9 cellular contexts compared by ENCODE assay signal in the genomic region with DNA sequence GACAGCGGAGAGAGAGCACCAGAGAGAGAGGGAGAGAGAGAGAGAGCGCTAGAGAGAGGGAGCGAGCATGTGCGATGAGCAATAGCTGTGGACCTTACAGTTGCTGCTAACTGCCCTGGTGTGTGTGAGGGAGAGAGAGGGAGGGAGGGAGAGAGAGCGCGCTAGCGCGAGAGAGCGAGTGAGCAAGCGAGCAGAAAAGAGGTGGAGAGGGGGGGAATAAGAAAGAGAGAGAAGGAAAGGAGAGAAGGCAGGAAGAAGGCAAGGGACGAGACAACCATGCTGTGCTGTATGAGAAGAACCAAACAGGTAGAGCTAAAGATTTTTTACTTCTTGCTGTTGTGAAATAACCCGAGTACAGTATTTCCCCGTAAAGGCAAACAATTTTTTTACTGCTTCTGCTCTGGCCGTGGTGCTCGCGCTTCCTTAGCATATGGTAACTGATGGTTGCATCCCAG. TPM values are rescaled to one million over a fixed set of nuclear protein-coding genes. Genes with fewer than 3 reads are reported as not detected.
DNase-seq lines count a peak whose midpoint lies in the region; ATAC-seq and TF ChIP-seq lines count a peak whose summit lies in the region.
"Had no signal": no experiment of that assay in that cellular context is flagged by ENCODE, and none has a peak within 500 bp of the region (broad histone marks: within the 10 kb centered on the region; RNA-seq: fewer than 3 reads in every experiment).

A gene with protein sequence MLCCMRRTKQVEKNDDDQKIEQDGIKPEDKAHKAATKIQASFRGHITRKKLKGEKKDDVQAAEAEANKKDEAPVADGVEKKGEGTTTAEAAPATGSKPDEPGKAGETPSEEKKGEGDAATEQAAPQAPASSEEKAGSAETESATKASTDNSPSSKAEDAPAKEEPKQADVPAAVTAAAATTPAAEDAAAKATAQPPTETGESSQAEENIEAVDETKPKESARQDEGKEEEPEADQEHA (plus strand): TSS at position 97 of the 455 bp plus-strand sequence. CDS start 180 bp downstream, at position 277.

- H3K4me2 ChIP-seq in parathyroid adenoma (ENCODE audit: low read length): peak within 1 kb of the TSS; percentile 29

- no peak within 1 kb of the TSS for H3K9ac ChIP-seq in parathyroid adenoma

- H3K36me3 ChIP-seq in heart right ventricle: no peaks in the 10 kb centered on the region
- no peaks in the 10 kb centered on the region for H3K36me3 ChIP-seq in parathyroid adenoma (ENCODE audit: control insufficient read depth, insufficient read depth, low read length)

- H3K27ac Mint-ChIP-seq in activated CD8-positive, alpha-beta T cell treated with anti-CD3 and anti-CD28 coated beads, Interleukin-2, amount 10 ng/mL, durations not matched to agents 7 days and 5 days: no peak within 1 kb of the TSS
- H3K27ac Mint-ChIP-seq: activated naive CD8-positive, alpha-beta T cell had no signal

- H2AFZ ChIP-seq in parathyroid adenoma: peak within 1 kb of the TSS; percentile 48

- 4 to 8% methylated on average over 16 of the region's 16 CpGs for WGBS in heart right ventricle, 2 donors

- H3K9me3 ChIP-seq in heart right ventricle (no peaks in the 10 kb centered on the region), parathyroid adenoma (ENCODE audit: control insufficient read depth, low read length) (no peaks in the 10 kb centered on the region)

- DNase-seq in AG09319 (ENCODE audit: extremely low read depth, low read depth): peak; percentile 35
- DNase-seq in HuH-7 (ENCODE audit: low spot score): peak; percentile 10
- DNase-seq in activated CD8-positive, alpha-beta T cell treated with anti-CD3 and anti-CD28 coated beads, Interleukin-2, amount 10 ng/mL, durations not matched to agents 7 days and 5 days: peak; percentile 21
- DNase-seq in heart right ventricle: peak; percentile 15 to 34
- no peak for DNase-seq in stimulated activated naive CD4-positive, alpha-beta T cell (lab: John Stamatoyannopoulos, UW)
- no peak for DNase-seq in GM20000 (ENCODE audit: low spot score)

- POLR2A ChIA-PET in activated CD8-positive, alpha-beta T cell treated with anti-CD3 and anti-CD28 coated beads, Interleukin-2, amount 10 ng/mL, durations not matched to agents 7 days and 5 days (lab: Charles Lee): interaction anchor here (0.7 kb wide), 1 partner anchor 224 kb away, joined by 4 read pairs; no protein-coding TSS in a partner anchor

- peak within 1 kb of the TSS in 9 of 10 donors; percentile 9 to 50 (median 43) for H3K4me3 ChIP-seq in heart right ventricle
- peak within 1 kb of the TSS; percentile 16 for H3K4me3 ChIP-seq in parathyroid adenoma (ENCODE audit: low read depth, low read length)

- no peak within 1 kb of the TSS for H3K4me3 Mint-ChIP-seq in activated CD8-positive, alpha-beta T cell treated with anti-CD3 and anti-CD28 coated beads, Interleukin-2, amount 10 ng/mL, durations not matched to agents 7 days and 5 days
- H3K4me3 Mint-ChIP-seq: activated naive CD8-positive, alpha-beta T cell had no signal

- peak; percentile 55 for ATAC-seq in activated CD8-positive, alpha-beta T cell treated with anti-CD3 and anti-CD28 coated beads, Interleukin-2, amount 10 ng/mL, durations not matched to agents 7 days and 5 days
- ATAC-seq in heart right ventricle (peak in 7 of 8 donors; percentile 83 to 95 (median 89)), GM19035 (IDR thresholded peaks at IDR 0.05; ENCODE audit: unreplicated experiment) (no peak)

- H3K27me3 ChIP-seq in heart right ventricle (peaks cover 0 to 53% (median 36%) of the 10 kb centered on the region in 7 donors), parathyroid adenoma (ENCODE audit: control insufficient read depth, insufficient read depth, low read length) (no peaks in the 10 kb centered on the region)

- H3K4me1 Mint-ChIP-seq in activated CD8-positive, alpha-beta T cell treated with anti-CD3 and anti-CD28 coated beads, Interleukin-2, amount 10 ng/mL, durations not matched to agents 7 days and 5 days (ENCODE audit: low read depth): peaks cover 9% of the 10 kb centered on the region

- H3K27ac ChIP-seq in heart right ventricle (no peak within 1 kb of the TSS), parathyroid adenoma (no peak within 1 kb of the TSS)

- no peaks in the 10 kb centered on the region for H3K36me3 Mint-ChIP-seq in activated CD8-positive, alpha-beta T cell treated with anti-CD3 and anti-CD28 coated beads, Interleukin-2, amount 10 ng/mL, durations not matched to agents 7 days and 5 days (ENCODE audit: low read depth)
- H3K36me3 Mint-ChIP-seq: activated naive CD8-positive, alpha-beta T cell had no signal

- CTCF ChIA-PET in activated CD8-positive, alpha-beta T cell treated with anti-CD3 and anti-CD28 coated beads, Interleukin-2, amount 10 ng/mL, durations not matched to agents 7 days and 5 days (lab: Charles Lee): no interaction called here

- intact Hi-C loops in heart right ventricle (cut with DNase I): no loop called here

- no peak for TF ChIP-seq CTCF in AG09319 (IDR thresholded peaks at IDR 0.05; ENCODE audit: low read depth, low read length)
- no peak for TF ChIP-seq CTCF in heart right ventricle (IDR thresholded peaks at IDR 0.05)
- TF ChIP-seq CTCF in parathyroid adenoma (IDR thresholded peaks at IDR 0.05): no peak
- no peak for TF ChIP-seq CTCF in GM20000 (IDR thresholded peaks at IDR 0.05; ENCODE audit: extremely low read depth, missing control alignments)

- no peaks in the 10 kb centered on the region for H3K9me3 Mint-ChIP-seq in activated CD8-positive, alpha-beta T cell treated with anti-CD3 and anti-CD28 coated beads, Interleukin-2, amount 10 ng/mL, durations not matched to agents 7 days and 5 days (ENCODE audit: insufficient read depth)

- peaks cover 36% of the 10 kb centered on the region for H3K27me3 Mint-ChIP-seq in activated CD8-positive, alpha-beta T cell treated with anti-CD3 and anti-CD28 coated beads, Interleukin-2, amount 10 ng/mL, durations not matched to agents 7 days and 5 days (ENCODE audit: low read depth)

- no peaks in the 10 kb centered on the region for H3K79me2 ChIP-seq in parathyroid adenoma

- H3K4me1 ChIP-seq in heart right ventricle (peaks cover 0 to 11% (median 9%) of the 10 kb centered on the region in 9 donors), parathyroid adenoma (no peaks in the 10 kb centered on the region)

RNA-seq across cellular contexts. Expression of the gene that starts here (rescaled TPM):
- not detected for total RNA-seq in activated CD8-positive, alpha-beta T cell treated with anti-CD3 and anti-CD28 coated beads, Interleukin-2, amount 10 ng/mL, durations not matched to agents 7 days and 5 days
- total RNA-seq in heart right ventricle: 1 to 10 TPM in 4 of 10 donors, under 1 TPM in 5, not detected in 1; 0.52 to 2.3 (median 0.83) TPM
- polyA plus RNA-seq in heart right ventricle: 1 to 10 TPM in 1 of 2 donors, under 1 TPM in 1; 0.29 to 2.0 TPM

Comparison
In these comparisons a context has a peak if more than half of its experiments do, and no peak if none do; other contexts are left out.
1. Peak in DNase-seq and ATAC-seq in activated CD8-positive, alpha-beta T cell treated with anti-CD3 and anti-CD28 coated beads, Interleukin-2, amount 10 ng/mL, durations not matched to agents 7 days and 5 days; RNA of the gene not detected or under 1 TPM.
2. DNase-seq: peak in AG09319 (single experiment), HuH-7 (single experiment) and heart right ventricle (2 of 2); none in stimulated activated naive CD4-positive, alpha-beta T cell (0 of 6) and GM20000 (single experiment).